ENCODE assay signal across 8 cellular contexts in the genomic region with DNA sequence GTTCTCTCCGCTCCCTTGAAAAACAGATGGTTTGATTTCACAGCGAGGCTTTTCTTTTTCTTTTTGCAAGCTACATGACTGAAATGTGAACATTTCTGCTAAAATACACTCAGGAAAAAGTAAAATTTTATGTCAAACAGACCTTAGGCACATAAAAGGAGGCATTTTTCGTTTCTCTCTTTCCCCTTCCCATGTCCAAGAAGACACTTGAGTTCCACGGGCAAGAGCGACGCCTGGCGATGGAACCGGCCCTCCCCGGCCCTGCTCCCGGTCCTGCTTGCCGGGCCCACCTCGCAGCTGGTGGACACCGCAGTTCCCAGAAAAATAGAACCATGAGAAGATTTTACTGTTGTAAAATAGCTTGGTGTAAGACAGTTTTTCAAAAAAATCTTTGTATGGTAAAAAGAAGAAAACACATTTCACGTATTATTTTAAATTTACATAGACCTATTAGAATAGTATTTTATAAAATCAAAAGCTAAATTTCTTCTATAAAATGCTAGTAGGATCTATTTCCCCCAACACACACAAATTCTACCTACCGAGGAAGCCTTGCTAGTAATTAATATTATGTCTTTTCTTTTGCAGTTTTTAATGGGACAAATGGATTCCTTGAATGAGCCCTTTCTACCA. TPM values are rescaled to one million over a fixed set of nuclear protein-coding genes. Genes with fewer than 3 reads are reported as not detected.
A peak's percentile ranks its signal among the peaks of the same experiment; 100 is the strongest.
DNase-seq lines count a peak whose midpoint lies in the region; ATAC-seq and TF ChIP-seq lines count a peak whose summit lies in the region.

No MANE protein-coding gene starts in this region.

- no peak for TF ChIP-seq POLR2A in right lobe of liver (IDR thresholded peaks at IDR 0.05)

- peak; percentile 79 to 95 (median 92) for TF ChIP-seq CTCF in right lobe of liver (IDR thresholded peaks at IDR 0.05)

- intact Hi-C loops in right lobe of liver (cut with DNase I) = no loop called here

- peak; percentile 53 for DNase-seq in DMS114 treated with DMSO at 0.1 percent for 48 hours (lab: John Stamatoyannopoulos, UW; ENCODE audit: unreplicated experiment)
- DNase-seq in M059J (ENCODE audit: low read depth) = peak; percentile 65
- DNase-seq in activated CD4-positive, alpha-beta T cell treated with anti-CD3 and anti-CD28 coated beads, Interleukin-2, amount 50 U/mL, for 1 hour = peak; percentile 46
- DNase-seq in effector CD8-positive, alpha-beta T cell (lab: John Stamatoyannopoulos, UW) = peak; percentile 36
- peak; percentile 85 to 87 (median 85) for DNase-seq in right lobe of liver
- peak; percentile 45 for DNase-seq in stimulated activated CD4-positive, alpha-beta T cell treated with anti-CD3 and anti-CD28 coated beads, Interleukin-4, amount 100 ng/mL, for 24 hours

- H3K27me3 ChIP-seq in right lobe of liver = peaks cover 0 to 8% of the 10 kb centered on the region in 2 donors

- 5% methylated on average over 15 of the region's 15 CpGs for WGBS in right lobe of liver (ENCODE audit: insufficient coverage, low coverage, low lambda C conversion rate, missing lambda C conversion rate)

- H3K9me3 ChIP-seq in right lobe of liver = no peaks in the 10 kb centered on the region

- peaks cover 0 to 21% (median 3%) of the 10 kb centered on the region in 4 donors for H3K4me1 ChIP-seq in right lobe of liver

- no peaks in the 10 kb centered on the region for H3K36me3 ChIP-seq in right lobe of liver

- peak; percentile 92 to 95 (median 94) for ATAC-seq in right lobe of liver
- no peak for ATAC-seq in GM19452 (IDR thresholded peaks at IDR 0.05; ENCODE audit: unreplicated experiment)
- no peak for ATAC-seq in HG02981 (IDR thresholded peaks at IDR 0.05; ENCODE audit: unreplicated experiment)

- peak overlapping the region; percentile 53 to 66 (median 64) for H3K4me3 ChIP-seq in right lobe of liver

- no peak overlapping the region for H3K27ac ChIP-seq in right lobe of liver

RNA-seq across cellular contexts. Expression of a gene that starts 2.3 kb away (rescaled TPM):
- total RNA-seq in M059J (2014; rRNA removed; shearing (Covaris generic)) = not detected in 2 replicates
- 1 to 10 TPM in 4 of 6 experiments, under 1 TPM in 2; 0.49 to 2.9 (median 1.0) TPM for total RNA-seq in right lobe of liver

RNA-seq across cellular contexts. Expression of a gene that starts 25.5 kb away (rescaled TPM):
- total RNA-seq in M059J (2014; rRNA removed; shearing (Covaris generic)) = 99.4 and 125 TPM in 2 replicates
- 10 to 100 TPM; 52.1 to 72.1 (median 60.3) TPM for total RNA-seq in right lobe of liver

RNA-seq across cellular contexts. Expression of a gene that starts 26.4 kb away (rescaled TPM):
- total RNA-seq in M059J (2014; rRNA removed; shearing (Covaris generic)) = 8.0 and 12.9 TPM in 2 replicates
- 10 to 100 TPM in 2 of 6 experiments, 1 to 10 TPM in 4; 5.9 to 23.0 (median 8.7) TPM for total RNA-seq in right lobe of liver

Comparison
In these comparisons a context has a peak if more than half of its experiments do, and no peak if none do; other contexts are left out.
1. ATAC-seq: peak in right lobe of liver (4 of 4); none in GM19452 (single experiment) and HG02981 (single experiment).
2. Peak in every context shown above with its lines, with median percentiles within 50 percentile points of each other: DNase-seq.